ENCODE assay signal across 19 cellular contexts in genomic region chr22:20884454-20884853, GRCh38. TPM values are rescaled to one million over a fixed set of nuclear protein-coding genes. Genes with fewer than 3 reads are reported as not detected.
DNase-seq lines count a peak whose midpoint lies in the region; ATAC-seq and TF ChIP-seq lines count a peak whose summit lies in the region.
"Had no signal": no experiment of that assay in that cellular context is flagged by ENCODE, and none has a peak within 500 bp of the region (broad histone marks: within the 10 kb centered on the region; RNA-seq: fewer than 3 reads in every experiment).

No MANE protein-coding gene starts in this region.

- no peak overlapping the region for H3K9ac ChIP-seq in endodermal cell (ENCODE audit: extremely low read depth, low read length, poor library complexity, severe bottlenecking)

- H3K4me1 ChIP-seq in endodermal cell (ENCODE audit: control insufficient read depth, insufficient read depth, low read length): peaks cover 5% of the 10 kb centered on the region

- ATAC-seq in activated T-cell treated with anti-CD3 and anti-CD28 coated beads, Interleukin-2, amount 50 U/mL, for 4 hours: no peak
- ATAC-seq in stimulated activated effector memory CD8-positive, alpha-beta T cell treated with anti-CD3 and anti-CD28 coated beads, Interleukin-12 subunit alpha, Interleukin-12 subunit beta, amount 100 ng/mL, for 72 hours: no peak
- no peak for ATAC-seq in left lobe of liver

- no peaks in the 10 kb centered on the region for H3K9me3 Mint-ChIP-seq in activated T-cell treated with anti-CD3 and anti-CD28 coated beads, Interleukin-2, amount 50 U/mL, for 24 hours
- H3K9me3 Mint-ChIP-seq in activated T-cell treated with anti-CD3 and anti-CD28 coated beads, Interleukin-2, amount 50 U/mL, for 4 hours: no peaks in the 10 kb centered on the region
- no peaks in the 10 kb centered on the region for H3K9me3 Mint-ChIP-seq in endodermal cell
- no peaks in the 10 kb centered on the region for H3K9me3 Mint-ChIP-seq in stimulated activated effector memory CD8-positive, alpha-beta T cell treated with anti-CD3 and anti-CD28 coated beads, Interleukin-12 subunit alpha, Interleukin-12 subunit beta, amount 100 ng/mL, for 72 hours
- H3K9me3 Mint-ChIP-seq: CD4-positive, alpha-beta T cell had no signal

- no peaks in the 10 kb centered on the region for H3K4me1 Mint-ChIP-seq in activated T-cell treated with anti-CD3 and anti-CD28 coated beads, Interleukin-2, amount 50 U/mL, for 24 hours (ENCODE audit: low read depth)
- no peaks in the 10 kb centered on the region for H3K4me1 Mint-ChIP-seq in activated T-cell treated with anti-CD3 and anti-CD28 coated beads, Interleukin-2, amount 50 U/mL, for 4 hours (ENCODE audit: low read depth)
- H3K4me1 Mint-ChIP-seq in endodermal cell: peaks cover 16% of the 10 kb centered on the region
- peaks cover 5% of the 10 kb centered on the region for H3K4me1 Mint-ChIP-seq in stimulated activated effector memory CD8-positive, alpha-beta T cell treated with anti-CD3 and anti-CD28 coated beads, Interleukin-12 subunit alpha, Interleukin-12 subunit beta, amount 100 ng/mL, for 72 hours

- peak overlapping the region; percentile 18 for H3K27ac Mint-ChIP-seq in activated T-cell treated with anti-CD3 and anti-CD28 coated beads, Interleukin-2, amount 50 U/mL, for 24 hours
- peak overlapping the region; percentile 39 for H3K27ac Mint-ChIP-seq in endodermal cell
- H3K27ac Mint-ChIP-seq in stimulated activated effector memory CD8-positive, alpha-beta T cell treated with anti-CD3 and anti-CD28 coated beads, Interleukin-12 subunit alpha, Interleukin-12 subunit beta, amount 100 ng/mL, for 72 hours: peak overlapping the region; percentile 83
- H3K27ac Mint-ChIP-seq: CD4-positive, alpha-beta T cell had no signal

- no peaks in the 10 kb centered on the region for H3K9me3 ChIP-seq in endodermal cell (ENCODE audit: control insufficient read depth, low read length)
- H3K9me3 ChIP-seq: BE2C, Caco-2 had no signal

- peaks cover 27% of the 10 kb centered on the region for H3K36me3 ChIP-seq in endodermal cell (ENCODE audit: control insufficient read depth, insufficient read depth, low read length)

- 88 to 93% methylated on average over 2 to 4 of the region's 4 CpGs for WGBS in endodermal cell (ENCODE audit: insufficient coverage in 1 of 2, insufficient read length in 1 of 2), 2 experiments

- H3K4me3 ChIP-seq in endodermal cell (ENCODE audit: low read length): no peak overlapping the region

- no peak for TF ChIP-seq CTCF in endodermal cell (conservative IDR thresholded peaks at IDR 0.05)

- H3K27me3 Mint-ChIP-seq in activated T-cell treated with anti-CD3 and anti-CD28 coated beads, Interleukin-2, amount 50 U/mL, for 24 hours: no peaks in the 10 kb centered on the region
- no peaks in the 10 kb centered on the region for H3K27me3 Mint-ChIP-seq in activated T-cell treated with anti-CD3 and anti-CD28 coated beads, Interleukin-2, amount 50 U/mL, for 4 hours (ENCODE audit: low read depth)
- H3K27me3 Mint-ChIP-seq in endodermal cell (ENCODE audit: insufficient read depth): no peaks in the 10 kb centered on the region
- H3K27me3 Mint-ChIP-seq: CD4-positive, alpha-beta T cell had no signal

- H3K27me3 ChIP-seq in endodermal cell (ENCODE audit: control insufficient read depth, insufficient read depth, low read length, poor library complexity, severe bottlenecking): no peaks in the 10 kb centered on the region
- H3K27me3 ChIP-seq: BE2C had no signal

- DNase-seq in activated T-cell treated with anti-CD3 and anti-CD28 coated beads, Interleukin-2, amount 50 U/mL, for 24 hours: no peak
- no peak for DNase-seq in activated T-cell treated with anti-CD3 and anti-CD28 coated beads, Interleukin-2, amount 50 U/mL, for 4 hours
- no peak for DNase-seq in endodermal cell
- no peak for DNase-seq in stimulated activated effector memory CD8-positive, alpha-beta T cell treated with anti-CD3 and anti-CD28 coated beads, Interleukin-12 subunit alpha, Interleukin-12 subunit beta, amount 100 ng/mL, for 72 hours (ENCODE audit: low spot score in 2 of 2)
- DNase-seq in cortex of kidney (lab: John Stamatoyannopoulos, UW): no peak
- no peak for DNase-seq in left lobe of liver (ENCODE audit: low spot score)
- DNase-seq: BE2C; Caco-2; CD4-positive, alpha-beta T cell; DMS153; GDM1; H7; NCI-H1417; NCI-H187; NCI-H2107; NCI-H510A treated with DMSO at 0.1 percent for 48 hours; NCI-H774; OCI-M1; Right ventricle myocardium superior had no signal

- peaks cover 72% of the 10 kb centered on the region for H3K36me3 Mint-ChIP-seq in activated T-cell treated with anti-CD3 and anti-CD28 coated beads, Interleukin-2, amount 50 U/mL, for 24 hours (ENCODE audit: low read depth)
- peaks cover 36% of the 10 kb centered on the region for H3K36me3 Mint-ChIP-seq in activated T-cell treated with anti-CD3 and anti-CD28 coated beads, Interleukin-2, amount 50 U/mL, for 4 hours (ENCODE audit: insufficient read depth)
- H3K36me3 Mint-ChIP-seq in endodermal cell (ENCODE audit: low read depth): peaks cover 46% of the 10 kb centered on the region
- H3K36me3 Mint-ChIP-seq in stimulated activated effector memory CD8-positive, alpha-beta T cell treated with anti-CD3 and anti-CD28 coated beads, Interleukin-12 subunit alpha, Interleukin-12 subunit beta, amount 100 ng/mL, for 72 hours: peaks cover 80% of the 10 kb centered on the region

- no peak overlapping the region for H3K27ac ChIP-seq in endodermal cell (ENCODE audit: low read depth, low read length)

- no peak overlapping the region for H3K4me3 Mint-ChIP-seq in activated T-cell treated with anti-CD3 and anti-CD28 coated beads, Interleukin-2, amount 50 U/mL, for 24 hours
- no peak overlapping the region for H3K4me3 Mint-ChIP-seq in activated T-cell treated with anti-CD3 and anti-CD28 coated beads, Interleukin-2, amount 50 U/mL, for 4 hours
- no peak overlapping the region for H3K4me3 Mint-ChIP-seq in endodermal cell
- H3K4me3 Mint-ChIP-seq in stimulated activated effector memory CD8-positive, alpha-beta T cell treated with anti-CD3 and anti-CD28 coated beads, Interleukin-12 subunit alpha, Interleukin-12 subunit beta, amount 100 ng/mL, for 72 hours: no peak overlapping the region
- H3K4me3 Mint-ChIP-seq: CD4-positive, alpha-beta T cell had no signal

RNA-seq across cellular contexts. Expression of gene SNAP29, which starts 25.6 kb away (rescaled TPM):
- 10 to 100 TPM; 19.0 to 22.6 (median 22.2) TPM for total RNA-seq in activated T-cell treated with anti-CD3 and anti-CD28 coated beads, Interleukin-2, amount 50 U/mL, for 4 hours
- total RNA-seq in endodermal cell (10 to 100 TPM; 16.5 to 21.8 TPM), left lobe of liver (24.6 TPM)
- polyA plus RNA-seq in endodermal cell (2013, experiment 1 of 2): 17.1 TPM
- 18.4 TPM for polyA plus RNA-seq in endodermal cell (2013, experiment 2 of 2)

RNA-seq across cellular contexts. Expression of gene PI4KA, which starts 25.8 kb away (rescaled TPM):
- total RNA-seq in activated T-cell treated with anti-CD3 and anti-CD28 coated beads, Interleukin-2, amount 50 U/mL, for 4 hours: 10 to 100 TPM; 64.1 to 66.6 (median 66.5) TPM
- total RNA-seq in endodermal cell: 10 to 100 TPM; 49.0 to 62.0 TPM
- polyA plus RNA-seq in endodermal cell (2013, experiment 1 of 2): 35.3 TPM
- 33.2 TPM for polyA plus RNA-seq in endodermal cell (2013, experiment 2 of 2)
- 40.4 TPM for total RNA-seq in left lobe of liver

RNA-seq across cellular contexts. Expression of gene CRKL, which starts 32.8 kb away (rescaled TPM):
- 10 to 100 TPM; 82.9 to 90.5 (median 89.2) TPM for total RNA-seq in activated T-cell treated with anti-CD3 and anti-CD28 coated beads, Interleukin-2, amount 50 U/mL, for 4 hours
- total RNA-seq in endodermal cell (100 to 1,000 TPM in 1 of 2 donors, 10 to 100 TPM in 1; 89.5 to 104 TPM), left lobe of liver (41.4 TPM)
- 50.0 TPM for polyA plus RNA-seq in endodermal cell (2013, experiment 1 of 2)
- polyA plus RNA-seq in endodermal cell (2013, experiment 2 of 2): 52.3 TPM

Comparison
In these comparisons a context has a peak if more than half of its experiments do, and no peak if none do; other contexts are left out.
1. H3K27ac Mint-ChIP-seq: peak in every context shown above with its lines; median percentile 83 in stimulated activated effector memory CD8-positive, alpha-beta T cell treated with anti-CD3 and anti-CD28 coated beads, Interleukin-12 subunit alpha, Interleukin-12 subunit beta, amount 100 ng/mL, for 72 hours; 39 in endodermal cell; 18 in activated T-cell treated with anti-CD3 and anti-CD28 coated beads, Interleukin-2, amount 50 U/mL, for 24 hours.